In genomic region chr6:53721766-53722165, GRCh38 we compare ENCODE assay signal across 25 cellular contexts.
"Had no signal": no experiment of that assay in that cellular context is flagged by ENCODE, and none has a peak within 500 bp of the region (broad histone marks: within the 10 kb centered on the region; RNA-seq: fewer than 3 reads in every experiment).

No MANE protein-coding gene starts in this region.

- H3K27ac ChIP-seq: colonic mucosa, epithelial cell of prostate, esophagus squamous epithelium, gastrocnemius medialis, heart right ventricle, left lung, lower lobe of right lung had no signal

- H3K9me3 Mint-ChIP-seq: dendritic cell treated with granulocyte-macrophage colony-stimulating factor and Interleukin-4, amounts not matched to agents 40 ng/mL and 50 ng/mL, for 4 days; effector memory CD8-positive, alpha-beta T cell; endodermal cell; mesothelial cell of epicardium had no signal

- H3K36me3 ChIP-seq: colonic mucosa, esophagus squamous epithelium, gastrocnemius medialis, heart right ventricle, left lung, lower lobe of right lung had no signal

- ATAC-seq: effector memory CD8-positive, alpha-beta T cell; esophagus mucosa; gastrocnemius medialis; heart right ventricle; left cardiac atrium; left lung; left ventricle myocardium superior; lower lobe of right lung; mucosa of descending colon had no signal

- H3K27me3 ChIP-seq: colonic mucosa, gastrocnemius medialis had no signal

- H3K4me3 Mint-ChIP-seq: dendritic cell treated with granulocyte-macrophage colony-stimulating factor and Interleukin-4, amounts not matched to agents 40 ng/mL and 50 ng/mL, for 4 days; effector memory CD8-positive, alpha-beta T cell; endodermal cell; mesothelial cell of epicardium had no signal

- H3K9me3 ChIP-seq: colonic mucosa, esophagus squamous epithelium, gastrocnemius medialis, heart right ventricle, left lung, lower lobe of right lung, mucosa of descending colon had no signal

- H3K4me1 ChIP-seq: colonic mucosa, lower lobe of right lung had no signal

- H3K36me3 Mint-ChIP-seq: naive B cell had no signal

- H3K4me3 ChIP-seq: colonic mucosa, esophagus squamous epithelium, gastrocnemius medialis, heart right ventricle, left lung, lower lobe of right lung, mucosa of descending colon had no signal

- H3K27ac Mint-ChIP-seq: dendritic cell treated with granulocyte-macrophage colony-stimulating factor and Interleukin-4, amounts not matched to agents 40 ng/mL and 50 ng/mL, for 4 days; effector memory CD8-positive, alpha-beta T cell; endodermal cell; mesothelial cell of epicardium had no signal

- DNase-seq: colonic mucosa; cortex of kidney; effector CD8-positive, alpha-beta T cell; effector memory CD8-positive, alpha-beta T cell; endodermal cell; erythroblast; esophagus squamous epithelium; foreskin fibroblast; foreskin melanocyte; gastrocnemius medialis; glutamatergic neuron; head of caudate nucleus; heart right ventricle; hippocampal formation; left cardiac atrium; left lung; left ventricle myocardium superior; lower lobe of right lung; mesenchymal stem cell; mucosa of descending colon; naive B cell had no signal
